In genomic region chr11:113675003-113675471, GRCh38 we compare ENCODE assay signal across 9 cellular contexts. TPM values are rescaled to one million over a fixed set of nuclear protein-coding genes. Genes with fewer than 3 reads are reported as not detected.
A peak's percentile ranks its signal among the peaks of the same experiment; 100 is the strongest.
DNase-seq lines count a peak whose midpoint lies in the region; ATAC-seq, FAIRE-seq and TF ChIP-seq lines count a peak whose summit lies in the region.
"Had no signal": no experiment of that assay in that cellular context is flagged by ENCODE, and none has a peak within 500 bp of the region (broad histone marks: within the 10 kb centered on the region; RNA-seq: fewer than 3 reads in every experiment).

No MANE protein-coding gene starts in this region.

- H3K9me3 ChIP-seq in esophagus squamous epithelium: no peaks in the 10 kb centered on the region

- FAIRE-seq in RCC 7860 (lab: Jason Lieb, UNC): peak; percentile 94

- DNase-seq in RCC 7860 (ENCODE audit: low spot score) (peak; percentile 94), left kidney (ENCODE audit: low read depth, low spot score) (peak; percentile 61), esophagus squamous epithelium (lab: John Stamatoyannopoulos, UW) (no peak), NCI-H2196 (lab: John Stamatoyannopoulos, UW; ENCODE audit: unreplicated experiment) (no peak), GOT3 (lab: John Stamatoyannopoulos, UW) (no peak), KBM-7 (no peak)

- H3K27me3 ChIP-seq in esophagus squamous epithelium: no peaks in the 10 kb centered on the region

- no peak for TF ChIP-seq CTCF in esophagus squamous epithelium (IDR thresholded peaks at IDR 0.05)

- WGBS in esophagus squamous epithelium, 2 donors: 63 to 76% methylated on average over 2 to 3 of the region's 4 CpGs

- no peak overlapping the region for H3K27ac ChIP-seq in esophagus squamous epithelium
- H3K27ac ChIP-seq: SK-N-MC had no signal

- ATAC-seq in GM18861 (IDR thresholded peaks at IDR 0.05; ENCODE audit: unreplicated experiment) (peak; percentile 67), HG02588 (IDR thresholded peaks at IDR 0.05; ENCODE audit: unreplicated experiment) (peak; percentile 91)

- no peak for TF ChIP-seq POLR2A in esophagus squamous epithelium (IDR thresholded peaks at IDR 0.05)

- no peaks in the 10 kb centered on the region for H3K4me1 ChIP-seq in esophagus squamous epithelium

- intact Hi-C loops in esophagus squamous epithelium (cut with DNase I): no loop called here

- no peak overlapping the region for H3K4me3 ChIP-seq in esophagus squamous epithelium
- H3K4me3 ChIP-seq: SK-N-MC had no signal

- no peaks in the 10 kb centered on the region for H3K36me3 ChIP-seq in esophagus squamous epithelium

- in situ Hi-C loops in KBM-7 (cut with MboI; ENCODE audit: low pct_unique_long_range_greater_than_20kb, low sequenced_read_pairs): no loop called here

RNA-seq across cellular contexts. Expression of gene TMPRSS5, which starts 31.1 kb away (rescaled TPM):
- total RNA-seq in esophagus squamous epithelium: 1 to 10 TPM in 1 of 4 donors, under 1 TPM in 2, not detected in 1; 0.19 to 1.3 (median 0.35) TPM

Comparison
In these comparisons a context has a peak if more than half of its experiments do, and no peak if none do; other contexts are left out.
1. DNase-seq: peak in RCC 7860 (single experiment) and left kidney (single experiment); none in esophagus squamous epithelium (single experiment), NCI-H2196 (single experiment), GOT3 (single experiment) and KBM-7 (single experiment).